9 cellular contexts compared by ENCODE assay signal in the genomic region with DNA sequence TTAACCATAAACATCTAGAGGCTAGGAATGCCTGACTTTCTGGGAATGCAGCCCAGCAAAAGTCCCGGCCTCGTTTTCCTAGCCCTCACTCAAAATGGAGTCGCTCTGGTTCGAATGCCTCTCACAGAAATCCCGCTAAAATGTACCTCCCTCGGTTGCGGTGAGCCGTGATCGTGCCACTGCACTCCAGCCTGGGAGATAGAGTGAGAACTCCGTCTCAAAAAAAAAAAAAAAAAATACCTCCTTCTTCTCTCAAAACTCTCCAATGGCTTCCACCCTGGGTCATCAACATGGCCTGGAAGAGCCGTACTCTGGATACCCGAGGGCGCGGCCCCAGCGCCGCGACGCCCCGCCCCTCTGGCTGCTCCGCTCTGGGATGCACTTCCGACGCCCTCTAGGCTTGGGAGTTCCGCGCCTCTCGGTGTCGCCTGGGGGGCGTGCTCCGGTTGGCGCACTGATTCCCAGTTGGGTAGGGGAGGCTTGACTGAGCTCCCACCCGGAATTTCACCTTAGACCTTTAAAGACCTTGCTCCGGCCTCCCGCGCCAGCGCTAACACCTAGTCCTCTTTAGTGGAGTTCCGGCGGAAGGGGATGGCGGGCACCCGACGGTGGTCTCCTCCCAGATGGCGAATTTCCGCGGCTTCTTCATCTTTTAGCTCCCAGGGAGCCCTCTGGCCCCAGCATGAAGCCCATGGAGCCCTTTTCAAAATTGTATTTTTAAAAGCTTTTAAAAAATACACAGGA. TPM values are rescaled to one million over a fixed set of nuclear protein-coding genes. Genes with fewer than 3 reads are reported as not detected.
DNase-seq lines count a peak whose midpoint lies in the region; ATAC-seq and TF ChIP-seq lines count a peak whose summit lies in the region.
"Had no signal": no experiment of that assay in that cellular context is flagged by ENCODE, and none has a peak within 500 bp of the region (broad histone marks: within the 10 kb centered on the region; RNA-seq: fewer than 3 reads in every experiment).

No MANE protein-coding gene starts in this region.

- H3K27ac ChIP-seq in Panc1 (ENCODE audit: low read length), result peak overlapping the region; percentile 73
- H3K27ac ChIP-seq in right cardiac atrium (ENCODE audit: low read length), result no peak overlapping the region
- H3K27ac ChIP-seq in gastrocnemius medialis, result no peak overlapping the region

- peaks cover 17% of the 10 kb centered on the region for H3K4me1 ChIP-seq in Panc1 (ENCODE audit: control insufficient read depth, insufficient read depth, low read length)
- no peaks in the 10 kb centered on the region for H3K4me1 ChIP-seq in right cardiac atrium (ENCODE audit: control insufficient read depth, insufficient read depth, low read length)
- peaks cover 10 to 13% of the 10 kb centered on the region in 2 donors for H3K4me1 ChIP-seq in gastrocnemius medialis

- H3K36me3 ChIP-seq in Panc1 (ENCODE audit: control insufficient read depth, insufficient read depth, low read length) (peaks cover 14% of the 10 kb centered on the region), gastrocnemius medialis (peaks cover 0 to 14% of the 10 kb centered on the region in 2 donors)

- peak; percentile 32 for ATAC-seq in HG02852 (IDR thresholded peaks at IDR 0.05; ENCODE audit: unreplicated experiment)
- peak; percentile 86 for ATAC-seq in Panc1
- peak; percentile 45 to 72 for ATAC-seq in activated naive CD4-positive, alpha-beta T cell treated with anti-CD3 and anti-CD28 coated beads, Interleukin-2, amount 50 U/mL, for 72 hours
- peak; percentile 71 to 73 for ATAC-seq in right cardiac atrium
- no peak for ATAC-seq in gastrocnemius medialis

- peaks cover 0 to 12% of the 10 kb centered on the region in 2 donors for H3K36me3 Mint-ChIP-seq in activated naive CD4-positive, alpha-beta T cell treated with anti-CD3 and anti-CD28 coated beads, Interleukin-2, amount 50 U/mL, for 72 hours

- TF ChIP-seq POLR2A in gastrocnemius medialis (IDR thresholded peaks at IDR 0.05), result no peak

- H3K27ac Mint-ChIP-seq in activated naive CD4-positive, alpha-beta T cell treated with anti-CD3 and anti-CD28 coated beads, Interleukin-2, amount 50 U/mL, for 72 hours, result peak overlapping the region; percentile 61 to 87

- intact Hi-C loops in Panc1 (cut with micrococcal nuclease; ENCODE audit: unreplicated experiment), result loop anchor here (5.0 kb wide), 1 partner anchor 208 kb away; no protein-coding TSS in a partner anchor
- intact Hi-C loops in right cardiac atrium (cut with DNase I), result loop anchor here in 1 of 4 donors (10.0 kb wide), 1 partner anchor 236 kb away; no protein-coding TSS in a partner anchor
- intact Hi-C loops in gastrocnemius medialis (cut with DNase I; ENCODE audit: low total_unique reads), result loop anchor here (10.0 kb wide), 1 partner anchor 924 kb away; the partner anchor contains the start of gene ZNF184

- POLR2A ChIA-PET in Panc1 (lab: Charles Lee), result no interaction called here

- H3K27me3 ChIP-seq in Panc1 (ENCODE audit: control insufficient read depth, insufficient read depth, low read length) (no peaks in the 10 kb centered on the region), right cardiac atrium (ENCODE audit: control insufficient read depth, insufficient read depth) (no peaks in the 10 kb centered on the region), gastrocnemius medialis (no peaks in the 10 kb centered on the region)

- H3K4me3 ChIP-seq in Panc1 (ENCODE audit: low read depth in 2 of 2, low read length in 2 of 2) (peak overlapping the region; percentile 61 to 96), right cardiac atrium (ENCODE audit: low read length) (peak overlapping the region; percentile 49), gastrocnemius medialis (peak overlapping the region; percentile 50 to 62 (median 56))

- CTCF ChIA-PET in Panc1 (lab: Charles Lee), result interaction anchor here (0.7 to 0.8 kb wide), 2 partner anchors 123 to 228 kb away, joined by 3 read pairs; no protein-coding TSS in a partner anchor

- in situ Hi-C loops in Panc1 (cut with HindIII; ENCODE audit: low pct_unique_long_range_greater_than_20kb, low sequenced_read_pairs) (no loop called here), gastrocnemius medialis (cut with MboI; ENCODE audit: low sequenced_read_pairs in 4 of 4) (no loop called here)

- DNase-seq in COR-L47 (lab: John Stamatoyannopoulos, UW), result peak; percentile 71
- DNase-seq in Panc1 (ENCODE audit: low read depth, low spot score), result no peak
- DNase-seq in activated naive CD4-positive, alpha-beta T cell treated with anti-CD3 and anti-CD28 coated beads, Interleukin-2, amount 50 U/mL, for 72 hours (ENCODE audit: low spot score in 2 of 2), result peak; percentile 52 to 80
- peak; percentile 74 to 87 (median 85) for DNase-seq in right cardiac atrium
- DNase-seq in gastrocnemius medialis, result no peak
- DNase-seq in NCI-H2196 (lab: John Stamatoyannopoulos, UW; ENCODE audit: unreplicated experiment), result no peak
- no peak for DNase-seq in RKO (ENCODE audit: low spot score)

- 7% methylated on average over 42 of the region's 42 CpGs for WGBS in right cardiac atrium

- TSS peak; percentile 92 for BruUV-seq in Panc1 (replicated peaks; lab: Mats Ljungman, UMichigan)

- peak; percentile 27 for TF ChIP-seq CTCF in Panc1 (IDR thresholded peaks at IDR 0.05)
- no peak for TF ChIP-seq CTCF in gastrocnemius medialis (IDR thresholded peaks at IDR 0.05 in 4 of 5, conservative IDR thresholded peaks at IDR 0.05 in 1 of 5)

- H3K9me3 ChIP-seq in Panc1 (ENCODE audit: control insufficient read depth, insufficient read depth, low read depth, low read length) (no peaks in the 10 kb centered on the region), right cardiac atrium (ENCODE audit: control insufficient read depth, low read length) (no peaks in the 10 kb centered on the region), gastrocnemius medialis (no peaks in the 10 kb centered on the region)

- H3K9me3 Mint-ChIP-seq in activated naive CD4-positive, alpha-beta T cell treated with anti-CD3 and anti-CD28 coated beads, Interleukin-2, amount 50 U/mL, for 72 hours, result no peaks in the 10 kb centered on the region

RNA-seq across cellular contexts. Expression of gene HMGN4, which starts 12.3 kb away (rescaled TPM):
- total RNA-seq in Panc1 (2021; ENCODE audit: unreplicated experiment) (60.5 TPM), right cardiac atrium (10 to 100 TPM; 34.6 to 42.9 (median 35.9) TPM), gastrocnemius medialis (10 to 100 TPM; 20.1 to 58.7 (median 28.4) TPM)
- 67.7 TPM for polyA plus RNA-seq in Panc1 (2012; ENCODE audit: insufficient read length)
- 10 to 100 TPM; 87.0 to 98.0 TPM for total RNA-seq in activated naive CD4-positive, alpha-beta T cell treated with anti-CD3 and anti-CD28 coated beads, Interleukin-2, amount 50 U/mL, for 72 hours
- polyA plus RNA-seq in right cardiac atrium, result 20.1 TPM

RNA-seq across cellular contexts. Expression of gene ABT1, which starts 46.3 kb away (rescaled TPM):
- total RNA-seq in Panc1 (2021; ENCODE audit: unreplicated experiment), result 18.0 TPM
- 15.2 TPM for polyA plus RNA-seq in Panc1 (2012; ENCODE audit: insufficient read length)
- 10 to 100 TPM; 20.3 to 28.2 TPM for total RNA-seq in activated naive CD4-positive, alpha-beta T cell treated with anti-CD3 and anti-CD28 coated beads, Interleukin-2, amount 50 U/mL, for 72 hours
- 1 to 10 TPM; 8.9 to 9.5 (median 9.3) TPM for total RNA-seq in right cardiac atrium
- 9.2 TPM for polyA plus RNA-seq in right cardiac atrium
- 10 to 100 TPM in 1 of 4 donors, 1 to 10 TPM in 3; 7.1 to 13.2 (median 9.5) TPM for total RNA-seq in gastrocnemius medialis

RNA-seq across cellular contexts. Expression of gene BTN1A1, which starts 50.3 kb away (rescaled TPM):
- total RNA-seq in Panc1 (2021; ENCODE audit: unreplicated experiment) (0.10 TPM), right cardiac atrium (not detected), gastrocnemius medialis (not detected)
- polyA plus RNA-seq in Panc1 (2012; ENCODE audit: insufficient read length), result not detected
- under 1 TPM in 1 of 2 donors, not detected in 1; 0.16 TPM for total RNA-seq in activated naive CD4-positive, alpha-beta T cell treated with anti-CD3 and anti-CD28 coated beads, Interleukin-2, amount 50 U/mL, for 72 hours
- polyA plus RNA-seq in right cardiac atrium, result not detected
- total RNA-seq: subcutaneous adipose tissue had no signal

Comparison
In these comparisons a context has a peak if more than half of its experiments do, and no peak if none do; other contexts are left out.
1. DNase-seq: peak in COR-L47 (single experiment), activated naive CD4-positive, alpha-beta T cell treated with anti-CD3 and anti-CD28 coated beads, Interleukin-2, amount 50 U/mL, for 72 hours (2 of 2) and right cardiac atrium (3 of 3); none in Panc1 (single experiment), gastrocnemius medialis (0 of 2), NCI-H2196 (single experiment) and RKO (single experiment).
2. ATAC-seq: peak in HG02852 (single experiment), Panc1 (single experiment), activated naive CD4-positive, alpha-beta T cell treated with anti-CD3 and anti-CD28 coated beads, Interleukin-2, amount 50 U/mL, for 72 hours (2 of 2) and right cardiac atrium (2 of 2); none in gastrocnemius medialis (0 of 2).
3. Peak in every context shown above with its lines, with median percentiles within 50 percentile points of each other: H3K4me3 ChIP-seq.